In genomic region chr1:177384461-177384860, GRCh38 we compare ENCODE assay signal across 1 cellular context.
TF ChIP-seq lines count a peak whose summit lies in the region.

No MANE protein-coding gene starts in this region.

TF ChIP-seq in H1, 55 proteins besides CTCF, POLR2A, EP300 and RAD21:
- no peak for TF ChIP-seq FOSL1 (IDR thresholded peaks at IDR 0.05; ENCODE audit: insufficient read depth, low read depth, low read length)
- TF ChIP-seq TBP (IDR thresholded peaks at IDR 0.05; ENCODE audit: low read depth, low read length) = no peak
- TF ChIP-seq, protein P1, sequence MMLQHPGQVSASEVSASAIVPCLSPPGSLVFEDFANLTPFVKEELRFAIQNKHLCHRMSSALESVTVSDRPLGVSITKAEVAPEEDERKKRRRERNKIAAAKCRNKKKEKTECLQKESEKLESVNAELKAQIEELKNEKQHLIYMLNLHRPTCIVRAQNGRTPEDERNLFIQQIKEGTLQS (IDR thresholded peaks at IDR 0.05; ENCODE audit: insufficient read depth, low read depth, low read length) = no peak
- no peak for TF ChIP-seq TAF7 (optimal IDR thresholded peaks at IDR 0.05; ENCODE audit: borderline replicate concordance, low read depth, low read length)
- TF ChIP-seq CBX5 (IDR thresholded peaks at IDR 0.05; ENCODE audit: low read depth, low read length) = no peak
- no peak for TF ChIP-seq RXRA (IDR thresholded peaks at IDR 0.05; ENCODE audit: insufficient read depth, low read depth, low read length)
- no peak for TF ChIP-seq NANOG (IDR thresholded peaks at IDR 0.05; ENCODE audit: insufficient read depth, low read depth, low read length, poor library complexity, severe bottlenecking)
- no peak for TF ChIP-seq KDM4A (IDR thresholded peaks at IDR 0.05; ENCODE audit: low read depth, low read length, severe bottlenecking)
- no peak for TF ChIP-seq PHF8 (conservative IDR thresholded peaks at IDR 0.05; ENCODE audit: low read depth, low read length)
- TF ChIP-seq CTBP2 (IDR thresholded peaks at IDR 0.05; ENCODE audit: borderline replicate concordance, insufficient read depth, insufficient read length, low read length) = no peak
- TF ChIP-seq CHD7 (IDR thresholded peaks at IDR 0.05; ENCODE audit: insufficient replicate concordance, low read length) = no peak
- no peak for TF ChIP-seq TAF1 (IDR thresholded peaks at IDR 0.05; ENCODE audit: low read depth, low read length)
